In genomic region chr15:48963524-48964113, GRCh38 we compare ENCODE assay signal across 8 cellular contexts. TPM values are rescaled to one million over a fixed set of nuclear protein-coding genes. Genes with fewer than 3 reads are reported as not detected.
DNase-seq lines count a peak whose midpoint lies in the region; ATAC-seq and TF ChIP-seq lines count a peak whose summit lies in the region.

Gene SHC4 (minus strand): TSS chr15:48963919. CDS start chr15:48963015, 904 bp downstream.

- TF ChIP-seq CTCF in activated CD8-positive, alpha-beta T cell treated with anti-CD3 and anti-CD28 coated beads for 36 hours (IDR thresholded peaks at IDR 0.05) = no peak
- TF ChIP-seq CTCF in fibroblast of the aortic adventitia (IDR thresholded peaks at IDR 0.05; ENCODE audit: insufficient read depth, low read length) (peak; percentile 46), upper lobe of right lung (IDR thresholded peaks at IDR 0.05) (peak; percentile 21)

- H3K4me1 Mint-ChIP-seq in activated CD8-positive, alpha-beta T cell treated with anti-CD3 and anti-CD28 coated beads for 36 hours (ENCODE audit: low read depth) = peaks cover 33% of the 10 kb centered on the region

- no peaks in the 10 kb centered on the region for H3K9me3 Mint-ChIP-seq in activated CD8-positive, alpha-beta T cell treated with anti-CD3 and anti-CD28 coated beads for 36 hours

- intact Hi-C loops in activated CD8-positive, alpha-beta T cell treated with anti-CD3 and anti-CD28 coated beads for 36 hours (cut with micrococcal nuclease) = no loop called here
- intact Hi-C loops in upper lobe of right lung (cut with DNase I) = no loop called here

- H3K4me3 ChIP-seq in BLaER1 treated with 17β-estradiol and CSF1 and Interleukin-3, amounts not matched to agents 10 nM and 100 nM = peak within 1 kb of the TSS in 2 of 10 experiments; percentile 16 to 18; a peak in 2 of 20 replicates
- H3K4me3 ChIP-seq in fibroblast of the aortic adventitia (ENCODE audit: low read depth, low read length) (peak within 1 kb of the TSS; percentile 78), muscle layer of colon (ENCODE audit: low read depth in 1 of 2, low read length in 2 of 2) (peak within 1 kb of the TSS; percentile 73 to 75), upper lobe of right lung (peak within 1 kb of the TSS; percentile 54)

- H3K36me3 ChIP-seq in BLaER1 treated with 17β-estradiol and CSF1 and Interleukin-3, amounts not matched to agents 10 nM and 100 nM = no peaks in the 10 kb centered on the region
- H3K36me3 ChIP-seq in muscle layer of colon (ENCODE audit: insufficient read depth, low read length) = no peaks in the 10 kb centered on the region
- H3K36me3 ChIP-seq in upper lobe of right lung = no peaks in the 10 kb centered on the region

- POLR2A ChIA-PET in activated CD8-positive, alpha-beta T cell treated with anti-CD3 and anti-CD28 coated beads for 36 hours (lab: Charles Lee) = interaction anchor here (1.1 to 1.9 kb wide), 6 partner anchors 10 to 85 kb away, joined by 3 to 9 read pairs (median 4); partner anchors contain the start of gene EID1

- H3K27ac ChIP-seq in BLaER1 treated with 17β-estradiol and CSF1 and Interleukin-3, amounts not matched to agents 10 nM and 100 nM = peak within 1 kb of the TSS in 2 of 11 experiments; percentile 30 to 45; a peak in 3 of 22 replicates
- H3K27ac ChIP-seq in muscle layer of colon (ENCODE audit: low read depth, low read length) (peak within 1 kb of the TSS; percentile 59), upper lobe of right lung (no peak within 1 kb of the TSS)

- peaks cover 24 to 41% (median 38%) of the 10 kb centered on the region in 10 experiments for H3K4me1 ChIP-seq in BLaER1 treated with 17β-estradiol and CSF1 and Interleukin-3, amounts not matched to agents 10 nM and 100 nM
- H3K4me1 ChIP-seq in muscle layer of colon (ENCODE audit: insufficient read depth, low read length) (peaks cover 7% of the 10 kb centered on the region), upper lobe of right lung (peaks cover 22% of the 10 kb centered on the region)

- ATAC-seq in GM19043 (IDR thresholded peaks at IDR 0.05; ENCODE audit: low read depth, unreplicated experiment) (peak; percentile 35), upper lobe of right lung (peak; percentile 54), GM18873 (IDR thresholded peaks at IDR 0.05; ENCODE audit: low FRiP score, unreplicated experiment) (no peak)
- peak; percentile 52 for ATAC-seq in activated CD8-positive, alpha-beta T cell treated with anti-CD3 and anti-CD28 coated beads for 36 hours

- H3K4me2 ChIP-seq in BLaER1 treated with 17β-estradiol and CSF1 and Interleukin-3, amounts not matched to agents 10 nM and 100 nM = peak within 1 kb of the TSS; percentile 48 to 80 (median 71)

- no peaks in the 10 kb centered on the region for H4K20me1 ChIP-seq in BLaER1 treated with 17β-estradiol and CSF1 and Interleukin-3, amounts not matched to agents 10 nM and 100 nM

- peak within 1 kb of the TSS; percentile 65 for H3K27ac Mint-ChIP-seq in activated CD8-positive, alpha-beta T cell treated with anti-CD3 and anti-CD28 coated beads for 36 hours

- H3K27me3 Mint-ChIP-seq in activated CD8-positive, alpha-beta T cell treated with anti-CD3 and anti-CD28 coated beads for 36 hours = peaks cover 31% of the 10 kb centered on the region

- CTCF ChIA-PET in activated CD8-positive, alpha-beta T cell treated with anti-CD3 and anti-CD28 coated beads for 36 hours (lab: Charles Lee) = interaction anchor here (0.7 to 7.2 kb wide), 7 partner anchors 11 to 182 kb away, joined by 3 to 54 read pairs (median 5); no protein-coding TSS in a partner anchor

- no peak within 1 kb of the TSS for H3K9ac ChIP-seq in BLaER1 treated with 17β-estradiol and CSF1 and Interleukin-3, amounts not matched to agents 10 nM and 100 nM
- H3K9ac ChIP-seq in muscle layer of colon (ENCODE audit: low read length) = peak within 1 kb of the TSS; percentile 45

- H3K27me3 ChIP-seq in BLaER1 treated with 17β-estradiol and CSF1 and Interleukin-3, amounts not matched to agents 10 nM and 100 nM = peaks cover 0 to 12% (median 0%) of the 10 kb centered on the region in 11 experiments; a peak in 6 of 22 replicates
- H3K27me3 ChIP-seq in muscle layer of colon (ENCODE audit: control insufficient read depth in 1 of 2, insufficient read depth in 2 of 2, low read length in 2 of 2) = no peaks in the 10 kb centered on the region
- peaks cover 9% of the 10 kb centered on the region for H3K27me3 ChIP-seq in upper lobe of right lung

- peaks cover 0 to 15% (median 4%) of the 10 kb centered on the region in 11 experiments; a peak in 13 of 22 replicates for H3K9me3 ChIP-seq in BLaER1 treated with 17β-estradiol and CSF1 and Interleukin-3, amounts not matched to agents 10 nM and 100 nM (replicated peaks in 1 of 11)
- H3K9me3 ChIP-seq in muscle layer of colon (ENCODE audit: low read length) (no peaks in the 10 kb centered on the region), upper lobe of right lung (no peaks in the 10 kb centered on the region)

- peaks cover 2% of the 10 kb centered on the region for H3K36me3 Mint-ChIP-seq in activated CD8-positive, alpha-beta T cell treated with anti-CD3 and anti-CD28 coated beads for 36 hours (ENCODE audit: low read depth)

- H3K4me3 Mint-ChIP-seq in activated CD8-positive, alpha-beta T cell treated with anti-CD3 and anti-CD28 coated beads for 36 hours = peak within 1 kb of the TSS; percentile 78

- DNase-seq in NCI-H1436 treated with DMSO at 0.1 percent for 48 hours (lab: John Stamatoyannopoulos, UW) = peak; percentile 38
- DNase-seq in activated CD8-positive, alpha-beta T cell treated with anti-CD3 and anti-CD28 coated beads for 36 hours = peak; percentile 35
- DNase-seq in fibroblast of the aortic adventitia (ENCODE audit: low read depth) = peak; percentile 88
- DNase-seq in upper lobe of right lung = peak; percentile 67

RNA-seq across cellular contexts. Expression of gene SHC4, which starts in this region (rescaled TPM):
- 1 to 10 TPM; 2.5 TPM for total RNA-seq in activated CD8-positive, alpha-beta T cell treated with anti-CD3 and anti-CD28 coated beads for 36 hours
- total RNA-seq in fibroblast of the aortic adventitia (ENCODE audit: low replicate concordance) (1.8 and 2.2 TPM in 2 replicates), upper lobe of right lung (0.32 TPM)

Comparison
In these comparisons a context has a peak if more than half of its experiments do, and no peak if none do; other contexts are left out.
1. Peak in DNase-seq, ATAC-seq and H3K4me3 ChIP-seq in upper lobe of right lung; RNA of the gene not detected or under 1 TPM.
2. DNase-seq: peak in every context shown above with its lines; median percentile 88 in fibroblast of the aortic adventitia; 67 in upper lobe of right lung; 38 in NCI-H1436 treated with DMSO at 0.1 percent for 48 hours; 35 in activated CD8-positive, alpha-beta T cell treated with anti-CD3 and anti-CD28 coated beads for 36 hours.